In the genomic region with DNA sequence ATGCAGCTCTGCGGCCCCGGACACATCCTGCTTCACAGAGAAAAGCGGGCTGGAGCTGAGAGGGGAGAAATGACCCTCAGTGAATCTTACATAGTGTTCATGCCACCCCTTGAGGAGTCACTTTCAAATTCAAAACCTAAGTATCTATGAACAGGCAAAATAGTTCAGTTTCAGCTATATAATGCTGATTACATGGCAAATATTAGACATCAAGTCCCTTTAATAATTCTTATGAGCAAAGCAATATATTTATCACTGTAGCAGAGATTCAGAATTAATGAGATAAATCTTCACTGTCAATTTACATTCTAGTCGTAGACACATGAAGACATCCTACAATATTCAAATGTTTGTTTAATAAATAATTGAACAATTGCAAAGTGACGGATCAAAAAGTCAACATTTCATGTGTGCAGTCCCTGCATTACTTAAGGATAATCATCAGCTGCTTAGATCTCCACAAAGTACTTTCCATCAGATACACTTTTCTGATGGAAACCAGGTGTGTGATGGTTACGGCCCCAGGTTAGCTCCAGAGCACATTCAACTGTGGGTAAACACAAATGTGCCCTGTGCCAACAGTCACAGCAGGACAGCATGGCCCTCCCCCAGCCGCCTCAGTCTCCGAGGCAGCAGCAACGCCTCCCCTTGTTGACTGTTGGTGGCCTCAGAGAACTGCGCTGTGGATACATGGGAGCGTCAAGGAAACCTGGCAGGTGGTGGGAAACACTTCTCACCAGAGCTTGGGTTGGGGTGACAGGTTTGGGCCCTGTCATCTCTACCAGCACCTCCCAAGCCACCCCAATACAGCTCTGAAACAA, we compare ENCODE assay signal across 10 cellular contexts. TPM values are rescaled to one million over a fixed set of nuclear protein-coding genes. Genes with fewer than 3 reads are reported as not detected.
A peak's percentile ranks its signal among the peaks of the same experiment; 100 is the strongest.
DNase-seq lines count a peak whose midpoint lies in the region; ATAC-seq and TF ChIP-seq lines count a peak whose summit lies in the region.
"Had no signal": no experiment of that assay in that cellular context is flagged by ENCODE, and none has a peak within 500 bp of the region (broad histone marks: within the 10 kb centered on the region; RNA-seq: fewer than 3 reads in every experiment).

No MANE protein-coding gene starts in this region.

- H3K27me3 ChIP-seq in iPS-18a (ENCODE audit: control insufficient read depth, insufficient read depth, low read length) (peaks cover 66% of the 10 kb centered on the region), stomach (peaks cover 8 to 65% (median 32%) of the 10 kb centered on the region in 3 donors), MG63 (no peaks in the 10 kb centered on the region)

- H3K4me1 Mint-ChIP-seq in activated CD4-positive, alpha-beta memory T cell treated with anti-CD3 and anti-CD28 coated beads for 36 hours (ENCODE audit: low read depth): no peaks in the 10 kb centered on the region
- peaks cover 5% of the 10 kb centered on the region for H3K4me1 Mint-ChIP-seq in activated CD4-positive, alpha-beta memory T cell treated with anti-CD3 and anti-CD28 coated beads, Interleukin-2, amount 10 ng/mL, durations not matched to agents 7 days and 5 days

- no peak overlapping the region for H3K27ac ChIP-seq in iPS-18a (ENCODE audit: low read length)
- H3K27ac ChIP-seq in stomach: no peak overlapping the region
- H3K27ac ChIP-seq: neutrophil, uterus had no signal

- H3K4me1 ChIP-seq in iPS-18a (ENCODE audit: control insufficient read depth, low read depth, low read length) (peaks cover 6% of the 10 kb centered on the region), stomach (peaks cover 18 to 30% (median 27%) of the 10 kb centered on the region in 4 donors)

- CTCF ChIA-PET in activated CD4-positive, alpha-beta memory T cell treated with anti-CD3 and anti-CD28 coated beads for 36 hours (lab: Charles Lee): interaction anchor here (0.7 to 6.3 kb wide), 4 partner anchors 12 to 91 kb away, joined by 3 to 80 read pairs (median 7); no protein-coding TSS in a partner anchor
- CTCF ChIA-PET in activated CD4-positive, alpha-beta memory T cell treated with anti-CD3 and anti-CD28 coated beads, Interleukin-2, amount 10 ng/mL, durations not matched to agents 7 days and 5 days (lab: Charles Lee): interaction anchor here (1.2 to 4.1 kb wide), 2 partner anchors 72 to 92 kb away, joined by 3 to 25 read pairs; no protein-coding TSS in a partner anchor

- H3K9me3 ChIP-seq in iPS-18a (ENCODE audit: control insufficient read depth, low read depth, low read length) (no peaks in the 10 kb centered on the region), stomach (no peaks in the 10 kb centered on the region), MG63 (no peaks in the 10 kb centered on the region)
- H3K9me3 ChIP-seq: neutrophil, uterus had no signal

- no peak for DNase-seq in activated CD4-positive, alpha-beta memory T cell treated with anti-CD3 and anti-CD28 coated beads for 36 hours
- DNase-seq in activated CD4-positive, alpha-beta memory T cell treated with anti-CD3 and anti-CD28 coated beads, Interleukin-2, amount 10 ng/mL, durations not matched to agents 7 days and 5 days: no peak
- DNase-seq in NCI-H748 treated with DMSO at 0.1 percent for 48 hours (lab: John Stamatoyannopoulos, UW): peak; percentile 83
- peak; percentile 52 for DNase-seq in stomach
- DNase-seq in NCI-H1694 (lab: John Stamatoyannopoulos, UW): no peak
- no peak for DNase-seq in MG63
- DNase-seq: uterus had no signal

- no peak for TF ChIP-seq POLR2A in stomach (IDR thresholded peaks at IDR 0.05)

- no peaks in the 10 kb centered on the region for H3K9me3 Mint-ChIP-seq in activated CD4-positive, alpha-beta memory T cell treated with anti-CD3 and anti-CD28 coated beads for 36 hours
- no peaks in the 10 kb centered on the region for H3K9me3 Mint-ChIP-seq in activated CD4-positive, alpha-beta memory T cell treated with anti-CD3 and anti-CD28 coated beads, Interleukin-2, amount 10 ng/mL, durations not matched to agents 7 days and 5 days

- peak overlapping the region; percentile 32 for H3K4me3 Mint-ChIP-seq in activated CD4-positive, alpha-beta memory T cell treated with anti-CD3 and anti-CD28 coated beads for 36 hours
- no peak overlapping the region for H3K4me3 Mint-ChIP-seq in activated CD4-positive, alpha-beta memory T cell treated with anti-CD3 and anti-CD28 coated beads, Interleukin-2, amount 10 ng/mL, durations not matched to agents 7 days and 5 days

- no peak for TF ChIP-seq EP300 in stomach (IDR thresholded peaks at IDR 0.05)

- H3K36me3 Mint-ChIP-seq in activated CD4-positive, alpha-beta memory T cell treated with anti-CD3 and anti-CD28 coated beads for 36 hours: no peaks in the 10 kb centered on the region
- no peaks in the 10 kb centered on the region for H3K36me3 Mint-ChIP-seq in activated CD4-positive, alpha-beta memory T cell treated with anti-CD3 and anti-CD28 coated beads, Interleukin-2, amount 10 ng/mL, durations not matched to agents 7 days and 5 days (ENCODE audit: low read depth)

- no peak overlapping the region for H3K27ac Mint-ChIP-seq in activated CD4-positive, alpha-beta memory T cell treated with anti-CD3 and anti-CD28 coated beads for 36 hours
- no peak overlapping the region for H3K27ac Mint-ChIP-seq in activated CD4-positive, alpha-beta memory T cell treated with anti-CD3 and anti-CD28 coated beads, Interleukin-2, amount 10 ng/mL, durations not matched to agents 7 days and 5 days

- WGBS in stomach, 5 donors: 22 to 51% (median 31%) methylated on average over 6 to 11 of the region's 11 CpGs

- H3K36me3 ChIP-seq in iPS-18a (ENCODE audit: control insufficient read depth, low read depth, low read length): no peaks in the 10 kb centered on the region
- H3K36me3 ChIP-seq in stomach: no peaks in the 10 kb centered on the region
- no peaks in the 10 kb centered on the region for H3K36me3 ChIP-seq in MG63
- H3K36me3 ChIP-seq: neutrophil, uterus had no signal

- intact Hi-C loops in activated CD4-positive, alpha-beta memory T cell treated with anti-CD3 and anti-CD28 coated beads for 36 hours (cut with micrococcal nuclease): loop anchor here (10.0 kb wide), 1 partner anchor 316 kb away; a partner anchor contains a TSS
- intact Hi-C loops in stomach (cut with DNase I; ENCODE audit: low total_unique reads): no loop called here

- peaks cover 35% of the 10 kb centered on the region for H3K27me3 Mint-ChIP-seq in activated CD4-positive, alpha-beta memory T cell treated with anti-CD3 and anti-CD28 coated beads for 36 hours
- H3K27me3 Mint-ChIP-seq in activated CD4-positive, alpha-beta memory T cell treated with anti-CD3 and anti-CD28 coated beads, Interleukin-2, amount 10 ng/mL, durations not matched to agents 7 days and 5 days: peaks cover 45% of the 10 kb centered on the region

- ATAC-seq in GM21825 (IDR thresholded peaks at IDR 0.05; ENCODE audit: unreplicated experiment): no peak

- H3K9ac ChIP-seq in iPS-18a (ENCODE audit: low read length): no peak overlapping the region

- H3K4me3 ChIP-seq in iPS-18a (ENCODE audit: low read length) (peak overlapping the region; percentile 43), stomach (peak overlapping the region; percentile 48 to 71 (median 52)), MG63 (no peak overlapping the region; the same call in 1 of the 2 replicates)

- POLR2A ChIA-PET in activated CD4-positive, alpha-beta memory T cell treated with anti-CD3 and anti-CD28 coated beads for 36 hours (lab: Charles Lee): no interaction called here
- POLR2A ChIA-PET in activated CD4-positive, alpha-beta memory T cell treated with anti-CD3 and anti-CD28 coated beads, Interleukin-2, amount 10 ng/mL, durations not matched to agents 7 days and 5 days (lab: Charles Lee): interaction anchor here (1.8 kb wide), 1 partner anchor 33 kb away, joined by 6 read pairs; a partner anchor contains a TSS

- no peak for TF ChIP-seq CTCF in stomach (IDR thresholded peaks at IDR 0.05)

RNA-seq across cellular contexts. Expression of a gene that starts 0.8 kb away (rescaled TPM):
- under 1 TPM in 1 of 2 experiments, not detected in 1; 0.17 TPM for total RNA-seq in activated CD4-positive, alpha-beta memory T cell treated with anti-CD3 and anti-CD28 coated beads for 36 hours
- total RNA-seq in activated CD4-positive, alpha-beta memory T cell treated with anti-CD3 and anti-CD28 coated beads, Interleukin-2, amount 10 ng/mL, durations not matched to agents 7 days and 5 days: not detected
- under 1 TPM in 1 of 5 donors, not detected in 4; 0.18 TPM for total RNA-seq in stomach
- not detected for polyA plus RNA-seq in stomach
- total RNA-seq in MG63 (2014; rRNA removed; shearing (Covaris generic); ENCODE audit: low replicate concordance): 0.05 and 1.3 TPM in 2 replicates
- total RNA-seq: uterus had no signal

RNA-seq across cellular contexts. Expression of a gene that starts 33.4 kb away (rescaled TPM):
- total RNA-seq in activated CD4-positive, alpha-beta memory T cell treated with anti-CD3 and anti-CD28 coated beads for 36 hours: 10 to 100 TPM; 57.2 to 59.5 TPM
- 10 to 100 TPM; 70.0 to 72.0 TPM for total RNA-seq in activated CD4-positive, alpha-beta memory T cell treated with anti-CD3 and anti-CD28 coated beads, Interleukin-2, amount 10 ng/mL, durations not matched to agents 7 days and 5 days
- total RNA-seq in stomach: 10 to 100 TPM in 3 of 5 donors, 1 to 10 TPM in 2; 4.7 to 96.8 (median 44.6) TPM
- 10 to 100 TPM; 37.7 to 59.3 (median 44.4) TPM for polyA plus RNA-seq in stomach
- 22.6 and 28.8 TPM in 2 replicates for total RNA-seq in MG63 (2014; rRNA removed; shearing (Covaris generic); ENCODE audit: low replicate concordance)

Comparison
In these comparisons a context has a peak if more than half of its experiments do, and no peak if none do; other contexts are left out.
1. DNase-seq: peak in NCI-H748 treated with DMSO at 0.1 percent for 48 hours (single experiment) and stomach (single experiment); none in activated CD4-positive, alpha-beta memory T cell treated with anti-CD3 and anti-CD28 coated beads for 36 hours (single experiment), activated CD4-positive, alpha-beta memory T cell treated with anti-CD3 and anti-CD28 coated beads, Interleukin-2, amount 10 ng/mL, durations not matched to agents 7 days and 5 days (single experiment), NCI-H1694 (single experiment) and MG63 (single experiment).